Comparison of ENCODE assay signal across 13 cellular contexts in genomic region chr7:1061180-1061579, GRCh38.
"Had no signal": no experiment of that assay in that cellular context is flagged by ENCODE, and none has a peak within 500 bp of the region (broad histone marks: within the 10 kb centered on the region; RNA-seq: fewer than 3 reads in every experiment).

No MANE protein-coding gene starts in this region.

- ATAC-seq: psoas muscle; sciatic nerve; stimulated activated naive CD8-positive, alpha-beta T cell treated with anti-CD3 and anti-CD28 coated beads, Interleukin-15, amount 100 ng/mL, for 72 hours had no signal

- H3K9me3 ChIP-seq: colonic mucosa, gastroesophageal sphincter, psoas muscle had no signal

- DNase-seq: activated CD4-positive, alpha-beta T cell treated with anti-CD3 and anti-CD28 coated beads for 48 hours; activated CD8-positive, alpha-beta memory T cell treated with anti-CD3 and anti-CD28 coated beads for 24 hours; activated naive CD4-positive, alpha-beta T cell treated with anti-CD3 and anti-CD28 coated beads, Interleukin-2, amount 10 ng/mL, durations not matched to agents 7 days and 5 days; colonic mucosa; effector CD8-positive, alpha-beta T cell; kidney glomerular epithelial cell; stimulated activated CD4-positive, alpha-beta T cell treated with anti-CD3 and anti-CD28 coated beads, Interleukin-2, amount 100 ng/mL, for 24 hours; stimulated activated naive CD8-positive, alpha-beta T cell treated with anti-CD3 and anti-CD28 coated beads, Interleukin-15, amount 100 ng/mL, for 72 hours; T1000 had no signal

- H3K4me3 Mint-ChIP-seq: activated naive CD4-positive, alpha-beta T cell treated with anti-CD3 and anti-CD28 coated beads, Interleukin-2, amount 10 ng/mL, durations not matched to agents 7 days and 5 days; stimulated activated naive CD8-positive, alpha-beta T cell treated with anti-CD3 and anti-CD28 coated beads, Interleukin-15, amount 100 ng/mL, for 72 hours had no signal

- H3K36me3 Mint-ChIP-seq: activated naive CD4-positive, alpha-beta T cell treated with anti-CD3 and anti-CD28 coated beads, Interleukin-2, amount 10 ng/mL, durations not matched to agents 7 days and 5 days had no signal

- H3K4me3 ChIP-seq: psoas muscle had no signal

- H3K9me3 Mint-ChIP-seq: activated naive CD4-positive, alpha-beta T cell treated with anti-CD3 and anti-CD28 coated beads, Interleukin-2, amount 10 ng/mL, durations not matched to agents 7 days and 5 days; mesothelial cell of epicardium; stimulated activated naive CD8-positive, alpha-beta T cell treated with anti-CD3 and anti-CD28 coated beads, Interleukin-15, amount 100 ng/mL, for 72 hours had no signal

- H3K27ac Mint-ChIP-seq: activated naive CD4-positive, alpha-beta T cell treated with anti-CD3 and anti-CD28 coated beads, Interleukin-2, amount 10 ng/mL, durations not matched to agents 7 days and 5 days; mesothelial cell of epicardium; stimulated activated naive CD8-positive, alpha-beta T cell treated with anti-CD3 and anti-CD28 coated beads, Interleukin-15, amount 100 ng/mL, for 72 hours had no signal

- H3K4me1 ChIP-seq: colonic mucosa had no signal

- H3K27me3 ChIP-seq: colonic mucosa, gastroesophageal sphincter had no signal

- H3K36me3 ChIP-seq: colonic mucosa had no signal

- H3K27ac ChIP-seq: colonic mucosa, psoas muscle had no signal
